ENCODE assay signal across 28 cellular contexts in the genomic region with DNA sequence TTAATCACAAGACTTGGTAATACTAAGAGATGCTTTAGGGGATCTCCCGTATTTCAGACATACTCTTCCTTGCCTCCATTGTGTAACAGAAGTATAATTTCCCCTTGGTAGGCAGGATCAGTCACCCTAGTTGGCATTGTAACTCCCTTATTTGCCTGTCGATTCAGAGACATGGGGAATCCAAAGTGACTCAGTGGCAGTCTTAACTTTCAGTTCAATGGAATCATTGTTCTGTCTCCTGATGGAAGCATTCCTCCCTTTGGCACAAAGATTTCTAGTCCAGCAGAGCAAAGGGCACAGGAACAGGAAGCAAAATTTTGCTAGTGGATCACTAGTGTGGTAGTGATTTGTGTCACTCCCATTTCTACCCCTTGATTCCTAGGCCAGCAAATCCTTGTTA.
"Had no signal": no experiment of that assay in that cellular context is flagged by ENCODE, and none has a peak within 500 bp of the region (broad histone marks: within the 10 kb centered on the region; RNA-seq: fewer than 3 reads in every experiment).

No MANE protein-coding gene starts in this region.

- H3K4me3 Mint-ChIP-seq: immature natural killer cell; mesothelial cell of epicardium; naive thymus-derived CD8-positive, alpha-beta T cell; neural crest cell; stimulated activated naive CD8-positive, alpha-beta T cell treated with anti-CD3 and anti-CD28 coated beads, Interleukin-15, amount 100 ng/mL, for 72 hours had no signal

- ATAC-seq: esophagus mucosa; naive thymus-derived CD8-positive, alpha-beta T cell; pancreas; sciatic nerve; stimulated activated naive CD8-positive, alpha-beta T cell treated with anti-CD3 and anti-CD28 coated beads, Interleukin-15, amount 100 ng/mL, for 72 hours; upper lobe of right lung had no signal

- H3K4me3 ChIP-seq: dorsolateral prefrontal cortex, lung, pancreas, smooth muscle cell, suprapubic skin, transverse colon, upper lobe of right lung, uterus had no signal

- H3K27me3 Mint-ChIP-seq: stimulated activated naive CD8-positive, alpha-beta T cell treated with anti-CD3 and anti-CD28 coated beads, Interleukin-15, amount 100 ng/mL, for 72 hours had no signal

- H3K4me1 Mint-ChIP-seq: immature natural killer cell; mesothelial cell of epicardium; naive thymus-derived CD8-positive, alpha-beta T cell; neural crest cell; stimulated activated naive CD8-positive, alpha-beta T cell treated with anti-CD3 and anti-CD28 coated beads, Interleukin-15, amount 100 ng/mL, for 72 hours had no signal

- H3K9me3 ChIP-seq: neutrophil, pancreas, suprapubic skin, upper lobe of right lung, uterus had no signal

- H3K4me1 ChIP-seq: pancreas, suprapubic skin, transverse colon, upper lobe of right lung, uterus had no signal

- H3K36me3 Mint-ChIP-seq: mesothelial cell of epicardium had no signal

- H3K27ac Mint-ChIP-seq: immature natural killer cell; mesothelial cell of epicardium; naive thymus-derived CD8-positive, alpha-beta T cell; stimulated activated naive CD8-positive, alpha-beta T cell treated with anti-CD3 and anti-CD28 coated beads, Interleukin-15, amount 100 ng/mL, for 72 hours had no signal

- H3K27ac ChIP-seq: dorsolateral prefrontal cortex, epithelial cell of prostate, neutrophil, pancreas, suprapubic skin, transverse colon, upper lobe of right lung, uterus had no signal

- H3K27me3 ChIP-seq: dorsolateral prefrontal cortex, neutrophil, pancreas, suprapubic skin, transverse colon, upper lobe of right lung, uterus had no signal

- DNase-seq: dorsolateral prefrontal cortex; effector CD4-positive, alpha-beta T cell; foreskin fibroblast; hypothalamus; immature natural killer cell; islet precursor cell; kidney glomerular epithelial cell; mesenchymal stem cell; naive thymus-derived CD8-positive, alpha-beta T cell; pancreas; stimulated activated CD4-positive, alpha-beta T cell treated with anti-CD3 and anti-CD28 coated beads, Interleukin-12 subunit alpha, Interleukin-12 subunit beta, amount 100 ng/mL, for 4 hours; stimulated activated CD4-positive, alpha-beta T cell treated with anti-CD3 and anti-CD28 coated beads, Interleukin-1b, Interleukin-23, amount 100 ng/mL, for 48 hours; stimulated activated CD4-positive, alpha-beta T cell treated with anti-CD3 and anti-CD28 coated beads, Interleukin-4, amount 100 ng/mL, for 1 hour; stimulated activated CD8-positive, alpha-beta memory T cell treated with anti-CD3 and anti-CD28 coated beads, Interleukin-4, amount 100 ng/mL, for 48 hours; stimulated activated naive CD4-positive, alpha-beta T cell; stimulated activated naive CD8-positive, alpha-beta T cell treated with anti-CD3 and anti-CD28 coated beads, Interleukin-15, amount 100 ng/mL, for 72 hours; transverse colon; upper lobe of right lung; uterus had no signal

- H3K36me3 ChIP-seq: neutrophil, pancreas, suprapubic skin, transverse colon, upper lobe of right lung, uterus had no signal
